In the genomic region with DNA sequence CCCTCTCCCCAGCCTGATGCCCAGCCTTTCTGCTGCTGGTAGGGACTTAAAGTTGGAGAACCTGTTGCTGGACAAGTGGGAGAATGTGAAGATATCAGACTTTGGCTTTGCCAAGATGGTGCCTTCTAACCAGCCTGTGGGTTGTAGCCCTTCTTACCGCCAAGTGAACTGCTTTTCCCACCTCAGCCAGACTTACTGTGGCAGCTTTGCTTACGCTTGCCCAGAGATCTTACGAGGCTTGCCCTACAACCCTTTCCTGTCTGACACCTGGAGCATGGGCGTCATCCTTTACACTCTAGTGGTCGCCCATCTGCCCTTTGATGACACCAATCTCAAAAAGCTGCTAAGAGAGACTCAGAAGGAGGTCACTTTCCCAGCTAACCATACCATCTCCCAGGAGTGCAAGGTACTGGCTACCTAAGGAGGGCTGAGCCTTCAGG, we compare ENCODE assay signal across 24 cellular contexts. TPM values are rescaled to one million over a fixed set of nuclear protein-coding genes. Genes with fewer than 3 reads are reported as not detected.
DNase-seq lines count a peak whose midpoint lies in the region; ATAC-seq and TF ChIP-seq lines count a peak whose summit lies in the region.
"Had no signal": no experiment of that assay in that cellular context is flagged by ENCODE, and none has a peak within 500 bp of the region (broad histone marks: within the 10 kb centered on the region; RNA-seq: fewer than 3 reads in every experiment).

No MANE protein-coding gene starts in this region.

- H3K27ac ChIP-seq in CD8-positive, alpha-beta T cell (ENCODE audit: low read depth, low read length): no peak overlapping the region
- H3K27ac ChIP-seq in naive thymus-derived CD4-positive, alpha-beta T cell (ENCODE audit: low read depth, low read length): no peak overlapping the region
- no peak overlapping the region for H3K27ac ChIP-seq in left ventricle myocardium inferior (replicated peaks)
- H3K27ac ChIP-seq: parathyroid adenoma, SJSA1, upper lobe of right lung had no signal

- intact Hi-C loops in CD14-positive monocyte (cut with micrococcal nuclease): no loop called here
- intact Hi-C loops in CD8-positive, alpha-beta T cell (cut with DNase I, micrococcal nuclease): no loop called here
- intact Hi-C loops in naive thymus-derived CD4-positive, alpha-beta T cell (cut with micrococcal nuclease): no loop called here
- intact Hi-C loops in left ventricle myocardium inferior (cut with micrococcal nuclease): no loop called here

- POLR2A ChIA-PET in CD8-positive, alpha-beta T cell (lab: Charles Lee): interaction anchor here (0.7 to 5.6 kb wide), 3 partner anchors 9 to 46 kb away, joined by 3 to 28 read pairs (median 7); partner anchors contain the start of genes MDP1 and TM9SF1
- POLR2A ChIA-PET in naive thymus-derived CD4-positive, alpha-beta T cell (lab: Charles Lee): interaction anchor here (1.0 to 7.2 kb wide), 5 partner anchors 9 to 83 kb away, joined by 3 to 47 read pairs (median 4); partner anchors contain the start of genes MDP1, RABGGTA and TM9SF1

- H3K4me3 ChIP-seq in CD8-positive, alpha-beta T cell (ENCODE audit: low read depth, low read length): no peak overlapping the region
- no peak overlapping the region for H3K4me3 ChIP-seq in naive thymus-derived CD4-positive, alpha-beta T cell (ENCODE audit: low read length)
- H3K4me3 ChIP-seq in left ventricle myocardium inferior: no peak overlapping the region
- H3K4me3 ChIP-seq: GM23338, SJSA1, upper lobe of right lung had no signal

- H3K9me3 Mint-ChIP-seq in CD14-positive monocyte: peaks cover 0 to 11% (median 6%) of the 10 kb centered on the region in 7 donors
- H3K9me3 Mint-ChIP-seq in CD8-positive, alpha-beta T cell: no peaks in the 10 kb centered on the region
- H3K9me3 Mint-ChIP-seq in activated T-helper 17 cell treated with anti-CD3 and anti-CD28 coated beads, Interleukin-2, amount 50 U/mL, for 72 hours: peaks cover 5% of the 10 kb centered on the region
- H3K9me3 Mint-ChIP-seq in naive thymus-derived CD4-positive, alpha-beta T cell: peaks cover 0 to 8% (median 3%) of the 10 kb centered on the region in 11 donors

- no peaks in the 10 kb centered on the region for H3K27me3 Mint-ChIP-seq in CD14-positive monocyte (ENCODE audit: low read depth in 3 of 3)
- H3K27me3 Mint-ChIP-seq in CD8-positive, alpha-beta T cell (ENCODE audit: low read depth): no peaks in the 10 kb centered on the region
- H3K27me3 Mint-ChIP-seq in activated T-helper 17 cell treated with anti-CD3 and anti-CD28 coated beads, Interleukin-2, amount 50 U/mL, for 72 hours: no peaks in the 10 kb centered on the region
- H3K27me3 Mint-ChIP-seq in naive thymus-derived CD4-positive, alpha-beta T cell: no peaks in the 10 kb centered on the region
- H3K27me3 Mint-ChIP-seq: dendritic cell treated with granulocyte-macrophage colony-stimulating factor and Interleukin-4, amounts not matched to agents 40 ng/mL and 50 ng/mL, for 4 days; T-cell had no signal

- H3K36me3 ChIP-seq in CD8-positive, alpha-beta T cell (ENCODE audit: insufficient read depth, low read length): peaks cover 17% of the 10 kb centered on the region
- H3K36me3 ChIP-seq in naive thymus-derived CD4-positive, alpha-beta T cell (ENCODE audit: control insufficient read depth in 2 of 3, insufficient read depth in 3 of 3, low read length in 3 of 3): peaks cover 8 to 59% (median 21%) of the 10 kb centered on the region in 3 experiments
- H3K36me3 ChIP-seq in left ventricle myocardium inferior: peaks cover 74% of the 10 kb centered on the region

- H3K9me3 ChIP-seq in CD8-positive, alpha-beta T cell (ENCODE audit: low read length): no peaks in the 10 kb centered on the region
- no peaks in the 10 kb centered on the region for H3K9me3 ChIP-seq in naive thymus-derived CD4-positive, alpha-beta T cell (ENCODE audit: control insufficient read depth in 2 of 3, low read length in 3 of 3)
- no peaks in the 10 kb centered on the region for H3K9me3 ChIP-seq in left ventricle myocardium inferior (replicated peaks)
- H3K9me3 ChIP-seq: SJSA1, upper lobe of right lung had no signal

- peak; percentile 69 for ATAC-seq in CD8-positive, alpha-beta T cell
- ATAC-seq in activated T-helper 17 cell treated with anti-CD3 and anti-CD28 coated beads, Interleukin-2, amount 50 U/mL, for 72 hours (replicated peaks): no peak
- peak; percentile 37 for ATAC-seq in naive thymus-derived CD4-positive, alpha-beta T cell
- no peak for ATAC-seq in HG03095 (IDR thresholded peaks at IDR 0.05; ENCODE audit: unreplicated experiment)
- ATAC-seq: GM23338, Panc1, right cardiac atrium, upper lobe of right lung had no signal

- H3K4me3 Mint-ChIP-seq in CD14-positive monocyte: no peak overlapping the region
- H3K4me3 Mint-ChIP-seq in CD8-positive, alpha-beta T cell: peak overlapping the region; percentile 6
- no peak overlapping the region for H3K4me3 Mint-ChIP-seq in activated T-helper 17 cell treated with anti-CD3 and anti-CD28 coated beads, Interleukin-2, amount 50 U/mL, for 72 hours
- H3K4me3 Mint-ChIP-seq in naive thymus-derived CD4-positive, alpha-beta T cell: no peak overlapping the region
- H3K4me3 Mint-ChIP-seq: dendritic cell treated with granulocyte-macrophage colony-stimulating factor and Interleukin-4, amounts not matched to agents 40 ng/mL and 50 ng/mL, for 4 days; GM23338; mesothelial cell of epicardium; T-cell had no signal

- H3K4me1 Mint-ChIP-seq in CD14-positive monocyte: peaks cover 12% of the 10 kb centered on the region
- H3K4me1 Mint-ChIP-seq in CD8-positive, alpha-beta T cell (ENCODE audit: low read depth): peaks cover 44% of the 10 kb centered on the region
- peaks cover 39% of the 10 kb centered on the region for H3K4me1 Mint-ChIP-seq in activated T-helper 17 cell treated with anti-CD3 and anti-CD28 coated beads, Interleukin-2, amount 50 U/mL, for 72 hours
- peaks cover 26 to 62% (median 47%) of the 10 kb centered on the region in 7 donors for H3K4me1 Mint-ChIP-seq in naive thymus-derived CD4-positive, alpha-beta T cell

- H3K27me3 ChIP-seq in CD8-positive, alpha-beta T cell (ENCODE audit: insufficient read depth, low read length): no peaks in the 10 kb centered on the region
- no peaks in the 10 kb centered on the region for H3K27me3 ChIP-seq in naive thymus-derived CD4-positive, alpha-beta T cell (ENCODE audit: control insufficient read depth in 2 of 2, insufficient read depth in 2 of 2, low read length in 2 of 2)
- no peaks in the 10 kb centered on the region for H3K27me3 ChIP-seq in left ventricle myocardium inferior (ENCODE audit: low read depth)
- H3K27me3 ChIP-seq: SJSA1, upper lobe of right lung had no signal

- H3K36me3 Mint-ChIP-seq in CD14-positive monocyte: peaks cover 78 to 83% of the 10 kb centered on the region in 2 donors
- H3K36me3 Mint-ChIP-seq in CD8-positive, alpha-beta T cell: peaks cover 83% of the 10 kb centered on the region
- H3K36me3 Mint-ChIP-seq in activated T-helper 17 cell treated with anti-CD3 and anti-CD28 coated beads, Interleukin-2, amount 50 U/mL, for 72 hours (ENCODE audit: low read depth): peaks cover 95% of the 10 kb centered on the region
- peaks cover 18 to 65% (median 46%) of the 10 kb centered on the region in 5 donors for H3K36me3 Mint-ChIP-seq in naive thymus-derived CD4-positive, alpha-beta T cell

- H3K4me1 ChIP-seq in CD8-positive, alpha-beta T cell (ENCODE audit: insufficient read depth, low read length): peaks cover 9% of the 10 kb centered on the region
- peaks cover 8 to 10% of the 10 kb centered on the region in 2 donors for H3K4me1 ChIP-seq in naive thymus-derived CD4-positive, alpha-beta T cell (ENCODE audit: control insufficient read depth in 2 of 2, insufficient read depth in 2 of 2, low read length in 2 of 2)
- H3K4me1 ChIP-seq in left ventricle myocardium inferior: peaks cover 9% of the 10 kb centered on the region
- H3K4me1 ChIP-seq: parathyroid adenoma had no signal

- H3K27ac Mint-ChIP-seq in CD14-positive monocyte: peak overlapping the region in 4 of 7 donors; percentile 1 to 72 (median 36)
- H3K27ac Mint-ChIP-seq in CD8-positive, alpha-beta T cell: peak overlapping the region; percentile 88
- peak overlapping the region; percentile 80 for H3K27ac Mint-ChIP-seq in activated T-helper 17 cell treated with anti-CD3 and anti-CD28 coated beads, Interleukin-2, amount 50 U/mL, for 72 hours
- peak overlapping the region in 6 of 9 donors; percentile 10 to 57 (median 32) for H3K27ac Mint-ChIP-seq in naive thymus-derived CD4-positive, alpha-beta T cell
- H3K27ac Mint-ChIP-seq: dendritic cell treated with granulocyte-macrophage colony-stimulating factor and Interleukin-4, amounts not matched to agents 40 ng/mL and 50 ng/mL, for 4 days; GM23338; mesothelial cell of epicardium had no signal

- TF ChIP-seq CTCF in CD14-positive monocyte (IDR thresholded peaks at IDR 0.05) (no peak), left ventricle myocardium inferior (IDR thresholded peaks at IDR 0.05; ENCODE audit: borderline replicate concordance) (no peak)
- TF ChIP-seq CTCF in CD8-positive, alpha-beta T cell (IDR thresholded peaks at IDR 0.05): no peak

- no peak for DNase-seq in CD14-positive monocyte (ENCODE audit: low spot score)
- DNase-seq in CD8-positive, alpha-beta T cell: peak in 1 of 7 experiments; percentile 53
- no peak for DNase-seq in naive thymus-derived CD4-positive, alpha-beta T cell
- DNase-seq in NCI-H2029 (lab: John Stamatoyannopoulos, UW): no peak
- DNase-seq in left ventricle myocardium inferior: no peak
- no peak for DNase-seq in H4 (ENCODE audit: low spot score)
- DNase-seq: activated gamma-delta T cell; anterior cingulate cortex; COR-L47; DMS79; NCI-H524; NK-92 treated with Interleukin-12 subunit alpha and Interleukin-12 subunit beta, amount 100 ng/mL, for 24 hours; right cardiac atrium; upper lobe of right lung had no signal

- CTCF ChIA-PET in CD8-positive, alpha-beta T cell (lab: Charles Lee): interaction anchor here (0.6 to 0.9 kb wide), 3 partner anchors 9 to 19 kb away, joined by 3 to 6 read pairs (median 4); partner anchors contain the start of genes IPO4 and MDP1
- CTCF ChIA-PET in naive thymus-derived CD4-positive, alpha-beta T cell (lab: Charles Lee): interaction anchor here (0.6 to 2.7 kb wide), 2 partner anchors 11 to 35 kb away, joined by 3 to 6 read pairs; partner anchors contain the start of genes TINF2 and TM9SF1

RNA-seq across cellular contexts. Expression of gene TSSK4, which starts 1.6 kb away (rescaled TPM):
- under 1 TPM in 1 of 2 donors, not detected in 1; 0.13 TPM for polyA plus RNA-seq in CD14-positive monocyte
- total RNA-seq in CD8-positive, alpha-beta T cell: under 1 TPM; 0.38 to 0.56 TPM
- total RNA-seq in activated T-helper 17 cell treated with anti-CD3 and anti-CD28 coated beads, Interleukin-2, amount 50 U/mL, for 72 hours: under 1 TPM in 1 of 2 donors, not detected in 1; 0.82 TPM
- total RNA-seq in naive thymus-derived CD4-positive, alpha-beta T cell: 1 to 10 TPM in 2 of 5 experiments, under 1 TPM in 2, not detected in 1; 0.22 to 1.9 (median 1.1) TPM
- polyA plus RNA-seq in naive thymus-derived CD4-positive, alpha-beta T cell: 1 to 10 TPM; 1.0 to 1.4 TPM
- total RNA-seq in left ventricle myocardium inferior: not detected
- not detected in 2 replicates for total RNA-seq in H4 (2014; rRNA removed; shearing (Covaris generic))
- total RNA-seq: HT1080, SJSA1, upper lobe of right lung had no signal
- polyA plus RNA-seq: right cardiac atrium had no signal

RNA-seq across cellular contexts. Expression of gene CHMP4A, which starts 6.2 kb away (rescaled TPM):
- polyA plus RNA-seq in CD14-positive monocyte: 100 to 1,000 TPM; 102 to 128 TPM
- 10 to 100 TPM; 70.1 to 77.6 TPM for total RNA-seq in CD8-positive, alpha-beta T cell
- 10 to 100 TPM; 62.8 to 69.8 TPM for total RNA-seq in activated T-helper 17 cell treated with anti-CD3 and anti-CD28 coated beads, Interleukin-2, amount 50 U/mL, for 72 hours
- 100 to 1,000 TPM in 1 of 5 experiments, 10 to 100 TPM in 4; 79.1 to 101 (median 85.7) TPM for total RNA-seq in naive thymus-derived CD4-positive, alpha-beta T cell
- polyA plus RNA-seq in naive thymus-derived CD4-positive, alpha-beta T cell: 100 to 1,000 TPM; 121 to 140 TPM
- 33.1 TPM for total RNA-seq in left ventricle myocardium inferior
- 61.1 and 66.9 TPM in 2 replicates for total RNA-seq in H4 (2014; rRNA removed; shearing (Covaris generic))

RNA-seq across cellular contexts. Expression of gene MDP1, which starts 8.7 kb away (rescaled TPM):
- polyA plus RNA-seq in CD14-positive monocyte: 10 to 100 TPM; 37.5 to 49.6 TPM
- 1 to 10 TPM; 4.2 to 4.5 TPM for total RNA-seq in CD8-positive, alpha-beta T cell
- 1 to 10 TPM; 4.0 to 7.1 TPM for total RNA-seq in activated T-helper 17 cell treated with anti-CD3 and anti-CD28 coated beads, Interleukin-2, amount 50 U/mL, for 72 hours
- total RNA-seq in naive thymus-derived CD4-positive, alpha-beta T cell: 10 to 100 TPM in 3 of 5 experiments, 1 to 10 TPM in 2; 5.5 to 18.5 (median 14.2) TPM
- polyA plus RNA-seq in naive thymus-derived CD4-positive, alpha-beta T cell: 10 to 100 TPM; 33.1 to 36.4 TPM
- 16.6 TPM for total RNA-seq in left ventricle myocardium inferior
- 35.6 and 36.7 TPM in 2 replicates for total RNA-seq in H4 (2014; rRNA removed; shearing (Covaris generic))

RNA-seq across cellular contexts. Expression of gene TM9SF1, which starts 11.9 kb away (rescaled TPM):
- 10 to 100 TPM; 51.1 to 56.0 TPM for polyA plus RNA-seq in CD14-positive monocyte
- 10 to 100 TPM; 17.5 to 20.4 TPM for total RNA-seq in CD8-positive, alpha-beta T cell
- total RNA-seq in activated T-helper 17 cell treated with anti-CD3 and anti-CD28 coated beads, Interleukin-2, amount 50 U/mL, for 72 hours: 10 to 100 TPM; 28.6 to 33.4 TPM
- total RNA-seq in naive thymus-derived CD4-positive, alpha-beta T cell: 10 to 100 TPM; 16.2 to 40.5 (median 19.2) TPM
- 10 to 100 TPM; 32.1 to 34.4 TPM for polyA plus RNA-seq in naive thymus-derived CD4-positive, alpha-beta T cell
- 22.2 TPM for total RNA-seq in left ventricle myocardium inferior
- 96.0 and 96.4 TPM in 2 replicates for total RNA-seq in H4 (2014; rRNA removed; shearing (Covaris generic))

RNA-seq across cellular contexts. Expression of gene IPO4, which starts 18.5 kb away (rescaled TPM):
- 1 to 10 TPM; 4.1 to 4.3 TPM for polyA plus RNA-seq in CD14-positive monocyte
- total RNA-seq in CD8-positive, alpha-beta T cell: 10 to 100 TPM; 69.2 to 75.6 TPM
- 10 to 100 TPM; 34.0 to 78.7 TPM for total RNA-seq in activated T-helper 17 cell treated with anti-CD3 and anti-CD28 coated beads, Interleukin-2, amount 50 U/mL, for 72 hours
- 10 to 100 TPM; 21.5 to 45.2 (median 42.2) TPM for total RNA-seq in naive thymus-derived CD4-positive, alpha-beta T cell
- 10 to 100 TPM; 17.5 to 36.2 TPM for polyA plus RNA-seq in naive thymus-derived CD4-positive, alpha-beta T cell
- total RNA-seq in left ventricle myocardium inferior: 13.3 TPM
- total RNA-seq in H4 (2014; rRNA removed; shearing (Covaris generic)): 42.7 and 49.3 TPM in 2 replicates

Comparison
In these comparisons a context has a peak if more than half of its experiments do, and no peak if none do; other contexts are left out.
1. H3K27ac Mint-ChIP-seq: peak in every context shown above with its lines; median percentile 88 in CD8-positive, alpha-beta T cell; 80 in activated T-helper 17 cell treated with anti-CD3 and anti-CD28 coated beads, Interleukin-2, amount 50 U/mL, for 72 hours; 36 in CD14-positive monocyte; 32 in naive thymus-derived CD4-positive, alpha-beta T cell.
2. ATAC-seq: peak in CD8-positive, alpha-beta T cell (single experiment) and naive thymus-derived CD4-positive, alpha-beta T cell (single experiment); none in activated T-helper 17 cell treated with anti-CD3 and anti-CD28 coated beads, Interleukin-2, amount 50 U/mL, for 72 hours (single experiment) and HG03095 (single experiment).